10 cellular contexts compared by ENCODE assay signal in the genomic region with DNA sequence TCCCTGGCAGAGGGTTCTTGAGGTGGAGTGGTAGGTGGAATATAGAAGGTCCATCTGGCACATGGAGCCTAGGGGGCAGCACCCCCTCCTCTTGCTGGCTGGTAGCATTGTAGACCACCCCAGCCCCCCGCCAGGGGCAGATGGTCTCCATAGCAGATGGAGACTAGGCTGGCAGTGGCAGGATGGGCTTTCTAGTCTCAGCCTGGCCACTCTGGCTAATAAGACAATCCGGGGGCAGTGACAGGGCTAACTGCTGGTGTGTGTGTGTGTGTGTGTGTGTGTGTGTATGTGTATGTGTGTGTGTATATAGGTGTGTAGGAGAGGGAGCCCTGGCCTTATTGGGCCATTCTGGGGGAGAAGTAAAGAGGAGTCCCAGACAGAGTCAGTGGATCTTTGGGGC. TPM values are rescaled to one million over a fixed set of nuclear protein-coding genes. Genes with fewer than 3 reads are reported as not detected.
DNase-seq lines count a peak whose midpoint lies in the region; ATAC-seq, FAIRE-seq and TF ChIP-seq lines count a peak whose summit lies in the region.
"Had no signal": no experiment of that assay in that cellular context is flagged by ENCODE, and none has a peak within 500 bp of the region (broad histone marks: within the 10 kb centered on the region; RNA-seq: fewer than 3 reads in every experiment).

No MANE protein-coding gene starts in this region.

- intact Hi-C loops in left colon (cut with DNase I, micrococcal nuclease) = no loop called here

- H3K4me3 ChIP-seq in bronchial epithelial cell (ENCODE audit: low read depth, low read length) (no peak overlapping the region), skeletal muscle tissue (ENCODE audit: low read length in 3 of 3) (peak overlapping the region in 1 of 3 donors; percentile 22)

- peak overlapping the region; percentile 70 for H3K4me3 Mint-ChIP-seq in activated T-cell treated with anti-CD3 and anti-CD28 coated beads, Interleukin-2, amount 50 U/mL, for 4 hours

- peak; percentile 13 for TF ChIP-seq CTCF in bronchial epithelial cell (IDR thresholded peaks at IDR 0.05; ENCODE audit: insufficient read depth, low read length, severe bottlenecking)

- H3K36me3 ChIP-seq in bronchial epithelial cell (ENCODE audit: control insufficient read depth, insufficient read depth, low read length) (peaks cover 1% of the 10 kb centered on the region), skeletal muscle tissue (ENCODE audit: control insufficient read depth in 3 of 3, insufficient read depth in 3 of 3, low read length in 3 of 3) (peaks cover 18 to 25% (median 22%) of the 10 kb centered on the region in 3 donors)

- H3K27me3 Mint-ChIP-seq in activated T-cell treated with anti-CD3 and anti-CD28 coated beads, Interleukin-2, amount 50 U/mL, for 4 hours (ENCODE audit: low read depth) = no peaks in the 10 kb centered on the region

- peak overlapping the region in 2 of 3 donors; percentile 43 to 81 for H3K9ac ChIP-seq in skeletal muscle tissue (ENCODE audit: low read depth in 1 of 3, low read length in 3 of 3)
- H3K9ac ChIP-seq: parathyroid adenoma had no signal

- no peak for FAIRE-seq in bronchial epithelial cell (lab: Jason Lieb, UNC)

- peaks cover 11% of the 10 kb centered on the region for H3K36me3 Mint-ChIP-seq in activated T-cell treated with anti-CD3 and anti-CD28 coated beads, Interleukin-2, amount 50 U/mL, for 4 hours (ENCODE audit: insufficient read depth)

- no peak for ATAC-seq in activated T-cell treated with anti-CD3 and anti-CD28 coated beads, Interleukin-2, amount 50 U/mL, for 4 hours
- ATAC-seq in GM21447 (IDR thresholded peaks at IDR 0.05; ENCODE audit: unreplicated experiment) (no peak), left colon (no peak)

- H3K27me3 ChIP-seq in bronchial epithelial cell (ENCODE audit: control insufficient read depth, insufficient read depth, low read length) (no peaks in the 10 kb centered on the region), skeletal muscle tissue (ENCODE audit: control insufficient read depth in 3 of 3, insufficient read depth in 3 of 3, low read length in 3 of 3) (peaks cover 0 to 2% (median 0%) of the 10 kb centered on the region in 3 donors)

- H3K9me3 ChIP-seq in skeletal muscle tissue (ENCODE audit: control insufficient read depth in 3 of 3, low read length in 3 of 3) = no peaks in the 10 kb centered on the region

- H3K4me1 ChIP-seq in skeletal muscle tissue (ENCODE audit: control insufficient read depth in 3 of 3, insufficient read depth in 3 of 3, low read length in 3 of 3) = peaks cover 55 to 75% (median 71%) of the 10 kb centered on the region in 3 donors

- DNase-seq in activated T-cell treated with anti-CD3 and anti-CD28 coated beads, Interleukin-2, amount 50 U/mL, for 4 hours = no peak
- no peak for DNase-seq in activated T-cell treated with anti-CD3 and anti-CD28 coated beads, Interleukin-2, amount 50 U/mL, for 48 hours
- DNase-seq in NCI-H524 (lab: John Stamatoyannopoulos, UW) (peak; percentile 94 to 96), bronchial epithelial cell (ENCODE audit: low read depth) (no peak), GOT3 (lab: John Stamatoyannopoulos, UW) (no peak), left colon (no peak)
- DNase-seq: aorta had no signal

- H3K4me1 Mint-ChIP-seq in activated T-cell treated with anti-CD3 and anti-CD28 coated beads, Interleukin-2, amount 50 U/mL, for 4 hours (ENCODE audit: low read depth) = peaks cover 52% of the 10 kb centered on the region

- H3K9me3 Mint-ChIP-seq in activated T-cell treated with anti-CD3 and anti-CD28 coated beads, Interleukin-2, amount 50 U/mL, for 4 hours = no peaks in the 10 kb centered on the region

- peak overlapping the region; percentile 63 for H3K27ac ChIP-seq in skeletal muscle tissue (ENCODE audit: low read depth, low read length)
- H3K27ac ChIP-seq: parathyroid adenoma had no signal

RNA-seq across cellular contexts. Expression of a gene that starts 16.1 kb away (rescaled TPM):
- 100 to 1,000 TPM; 103 to 105 (median 104) TPM for total RNA-seq in activated T-cell treated with anti-CD3 and anti-CD28 coated beads, Interleukin-2, amount 50 U/mL, for 4 hours
- total RNA-seq in bronchial epithelial cell = 20.5 and 20.9 TPM in 2 replicates
- total RNA-seq in skeletal muscle tissue = 61.1 TPM
- total RNA-seq in left colon = 10 to 100 TPM; 16.4 to 17.3 TPM

RNA-seq across cellular contexts. Expression of a gene that starts 17.9 kb away (rescaled TPM):
- 1 to 10 TPM in 2 of 3 donors, under 1 TPM in 1; 0.91 to 1.3 (median 1.0) TPM for total RNA-seq in activated T-cell treated with anti-CD3 and anti-CD28 coated beads, Interleukin-2, amount 50 U/mL, for 4 hours
- total RNA-seq in bronchial epithelial cell (under 0.01 and 0.13 TPM in 2 replicates), skeletal muscle tissue (0.52 TPM), left colon (not detected)

RNA-seq across cellular contexts. Expression of a gene that starts 23.4 kb away (rescaled TPM):
- total RNA-seq in activated T-cell treated with anti-CD3 and anti-CD28 coated beads, Interleukin-2, amount 50 U/mL, for 4 hours = 10 to 100 TPM; 15.9 to 33.8 (median 26.9) TPM
- 2.6 and 6.7 TPM in 2 replicates for total RNA-seq in bronchial epithelial cell
- 58.5 TPM for total RNA-seq in skeletal muscle tissue
- total RNA-seq in left colon = 1 to 10 TPM; 2.5 to 6.8 TPM

RNA-seq across cellular contexts. Expression of a gene that starts 38.8 kb away (rescaled TPM):
- total RNA-seq in activated T-cell treated with anti-CD3 and anti-CD28 coated beads, Interleukin-2, amount 50 U/mL, for 4 hours = 100 to 1,000 TPM; 130 to 133 (median 130) TPM
- total RNA-seq in bronchial epithelial cell (83.2 and 90.6 TPM in 2 replicates), skeletal muscle tissue (53.2 TPM), left colon (10 to 100 TPM; 27.5 to 34.8 TPM)

Comparison
In these comparisons a context has a peak if more than half of its experiments do, and no peak if none do; other contexts are left out.
1. DNase-seq: peak in NCI-H524 (2 of 2); none in activated T-cell treated with anti-CD3 and anti-CD28 coated beads, Interleukin-2, amount 50 U/mL, for 4 hours (single experiment), activated T-cell treated with anti-CD3 and anti-CD28 coated beads, Interleukin-2, amount 50 U/mL, for 48 hours (0 of 2), bronchial epithelial cell (single experiment), GOT3 (single experiment) and left colon (0 of 2).